Comparison of ENCODE assay signal across 2 cellular contexts in genomic region chr17:78330570-78331224, GRCh38.
TF ChIP-seq lines count a peak whose summit lies in the region.

No MANE protein-coding gene starts in this region.

TF ChIP-seq in K562, 482 proteins besides CTCF, POLR2A, EP300 and RAD21 (continues in another document):
- TF ChIP-seq BDP1 (IDR thresholded peaks at IDR 0.05; ENCODE audit: insufficient read depth, insufficient read length) (no peak), RFX5 (IDR thresholded peaks at IDR 0.05; ENCODE audit: low read depth, low read length) (no peak), HMG20B (CRISPR knock-in tag; IDR thresholded peaks at IDR 0.05) (no peak), RHOXF2B (CRISPR knock-in tag; conservative IDR thresholded peaks at IDR 0.05) (no peak), MBD1 (CRISPR knock-in tag; IDR thresholded peaks at IDR 0.05) (no peak), ETS2 (tag; IDR thresholded peaks at IDR 0.05; ENCODE audit: borderline replicate concordance, poor library complexity, severe bottlenecking) (no peak), SMAD3 (CRISPR knock-in tag; conservative IDR thresholded peaks at IDR 0.05) (no peak), ZNF592 (IDR thresholded peaks at IDR 0.05) (no peak), TFAM (CRISPR knock-in tag; conservative IDR thresholded peaks at IDR 0.05) (no peak), CAMTA2 (CRISPR knock-in tag; conservative IDR thresholded peaks at IDR 0.05) (no peak), RNF2 (IDR thresholded peaks at IDR 0.05) (no peak), YBX1 (IDR thresholded peaks at IDR 0.05) (no peak), KDM5B (IDR thresholded peaks at IDR 0.05; ENCODE audit: insufficient replicate concordance, low read depth, low read length) (no peak), SMARCA5 (IDR thresholded peaks at IDR 0.05) (peak; percentile 93), CHD2 (IDR thresholded peaks at IDR 0.05; ENCODE audit: low read depth, low read length) (no peak), SAP30 (IDR thresholded peaks at IDR 0.05; ENCODE audit: borderline replicate concordance, insufficient read depth, low read depth, low read length, poor library complexity, severe bottlenecking) (no peak), CBX8 (IDR thresholded peaks at IDR 0.05; ENCODE audit: borderline replicate concordance, extremely low read depth, low read depth, low read length, poor library complexity, severe bottlenecking) (no peak), ZNF445 (CRISPR knock-in tag; IDR thresholded peaks at IDR 0.05; ENCODE audit: low read depth) (no peak), ETV5 (CRISPR knock-in tag; IDR thresholded peaks at IDR 0.05; ENCODE audit: low read depth) (no peak), RBM25 (IDR thresholded peaks at IDR 0.05; ENCODE audit: low read depth, low read length, severe bottlenecking) (peak; percentile 94), PTBP1 (IDR thresholded peaks at IDR 0.05; ENCODE audit: low read depth, low read length) (peak; percentile 84; the same call in 1 of the 2 replicates), CBX1 (IDR thresholded peaks at IDR 0.05; ENCODE audit: low read depth) (peak; percentile 91; the same call in 1 of the 2 replicates), RBM14 (IDR thresholded peaks at IDR 0.05; ENCODE audit: borderline replicate concordance, insufficient read depth, low read depth, low read length) (no peak), ZNF41 (CRISPR knock-in tag; conservative IDR thresholded peaks at IDR 0.05) (no peak), JUNB (CRISPR knock-in tag; conservative IDR thresholded peaks at IDR 0.05) (no peak), MITF (IDR thresholded peaks at IDR 0.05) (no peak)
- TF ChIP-seq, protein P1, sequence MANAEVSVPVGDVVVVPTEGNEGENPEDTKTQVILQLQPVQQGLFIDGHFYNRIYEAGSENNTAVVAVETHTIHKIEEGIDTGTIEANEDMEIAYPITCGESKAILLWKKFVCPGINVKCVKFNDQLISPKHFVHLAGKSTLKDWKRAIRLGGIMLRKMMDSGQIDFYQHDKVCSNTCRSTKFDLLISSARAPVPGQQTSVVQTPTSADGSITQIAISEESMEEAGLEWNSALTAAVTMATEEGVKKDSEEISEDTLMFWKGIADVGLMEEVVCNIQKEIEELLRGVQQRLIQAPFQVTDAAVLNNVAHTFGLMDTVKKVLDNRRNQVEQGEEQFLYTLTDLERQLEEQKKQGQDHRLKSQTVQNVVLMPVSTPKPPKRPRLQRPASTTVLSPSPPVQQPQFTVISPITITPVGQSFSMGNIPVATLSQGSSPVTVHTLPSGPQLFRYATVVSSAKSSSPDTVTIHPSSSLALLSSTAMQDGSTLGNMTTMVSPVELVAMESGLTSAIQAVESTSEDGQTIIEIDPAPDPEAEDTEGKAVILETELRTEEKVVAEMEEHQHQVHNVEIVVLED (CRISPR knock-in tag; IDR thresholded peaks at IDR 0.05), result no peak

TF ChIP-seq in HepG2, 621 proteins besides CTCF, POLR2A, EP300 and RAD21 (continues in another document):
- TF ChIP-seq SPEN (CRISPR knock-in tag; IDR thresholded peaks at IDR 0.05; ENCODE audit: low read depth) (no peak), NFIC (IDR thresholded peaks at IDR 0.05; ENCODE audit: low read length) (no peak), KLF12 (CRISPR knock-in tag; IDR thresholded peaks at IDR 0.05; ENCODE audit: borderline replicate concordance) (no peak), FOXA1 (IDR thresholded peaks at IDR 0.05) (no peak), FOXA1 (CRISPR knock-in tag; IDR thresholded peaks at IDR 0.05) (peak; percentile 41; the same call in 1 of the 2 replicates), ZNF414 (CRISPR knock-in tag; IDR thresholded peaks at IDR 0.05) (no peak), NFKBIZ (CRISPR knock-in tag; IDR thresholded peaks at IDR 0.05) (no peak), TAF15 (IDR thresholded peaks at IDR 0.05; ENCODE audit: low read depth, low read length, poor library complexity, severe bottlenecking) (no peak), POGK (CRISPR knock-in tag; conservative IDR thresholded peaks at IDR 0.05) (no peak), ZNF607 (CRISPR knock-in tag; IDR thresholded peaks at IDR 0.05; ENCODE audit: borderline replicate concordance) (0 out of 2 replicates have a peak, but pooled peaks have one; percentile 39), IRF2 (CRISPR knock-in tag; IDR thresholded peaks at IDR 0.05) (no peak), ZNF33A (CRISPR knock-in tag; IDR thresholded peaks at IDR 0.05; ENCODE audit: borderline replicate concordance) (no peak), CENPT (CRISPR knock-in tag; IDR thresholded peaks at IDR 0.05; ENCODE audit: low read depth) (no peak), ZNF546 (CRISPR knock-in tag; conservative IDR thresholded peaks at IDR 0.05) (no peak), PAWR (CRISPR knock-in tag; IDR thresholded peaks at IDR 0.05; ENCODE audit: borderline replicate concordance) (no peak), TFE3 (CRISPR knock-in tag; IDR thresholded peaks at IDR 0.05) (no peak), HNF1B (CRISPR knock-in tag; IDR thresholded peaks at IDR 0.05) (0 out of 2 replicates have a peak, but pooled peaks have one; percentile 29), ZSCAN25 (CRISPR knock-in tag; IDR thresholded peaks at IDR 0.05) (no peak), ZNF878 (CRISPR knock-in tag; IDR thresholded peaks at IDR 0.05) (no peak), EZH2 (conservative IDR thresholded peaks at IDR 0.05; ENCODE audit: low read depth, low read length) (peak; percentile 57; the same call in 1 of the 2 replicates), ZFP37 (CRISPR knock-in tag; IDR thresholded peaks at IDR 0.05; ENCODE audit: borderline replicate concordance) (no peak), PLSCR1 (CRISPR knock-in tag; IDR thresholded peaks at IDR 0.05; ENCODE audit: borderline replicate concordance) (no peak), PRPF4 (IDR thresholded peaks at IDR 0.05; ENCODE audit: low read depth, low read length, poor library complexity, severe bottlenecking) (no peak), KDM1A (CRISPR knock-in tag; IDR thresholded peaks at IDR 0.05) (0 out of 2 replicates have a peak, but pooled peaks have one; percentile 24), ZNF225 (CRISPR knock-in tag; IDR thresholded peaks at IDR 0.05) (no peak), ZNF576 (CRISPR knock-in tag; IDR thresholded peaks at IDR 0.05) (no peak), WIZ (CRISPR knock-in tag; IDR thresholded peaks at IDR 0.05) (no peak), MED13 (CRISPR knock-in tag; IDR thresholded peaks at IDR 0.05) (no peak), MNT (IDR thresholded peaks at IDR 0.05) (0 out of 2 replicates have a peak, but pooled peaks have one; percentile 10), FLYWCH1 (CRISPR knock-in tag; IDR thresholded peaks at IDR 0.05) (no peak), FOSL2 (CRISPR knock-in tag; IDR thresholded peaks at IDR 0.05) (0 out of 2 replicates have a peak, but pooled peaks have one; percentile 14), ZNF367 (CRISPR knock-in tag; IDR thresholded peaks at IDR 0.05; ENCODE audit: borderline replicate concordance) (no peak), CCAR2 (optimal IDR thresholded peaks at IDR 0.05; ENCODE audit: low read depth, low read length) (no peak), KLF16 (CRISPR knock-in tag; IDR thresholded peaks at IDR 0.05) (no peak)
- TF ChIP-seq, protein P2, sequence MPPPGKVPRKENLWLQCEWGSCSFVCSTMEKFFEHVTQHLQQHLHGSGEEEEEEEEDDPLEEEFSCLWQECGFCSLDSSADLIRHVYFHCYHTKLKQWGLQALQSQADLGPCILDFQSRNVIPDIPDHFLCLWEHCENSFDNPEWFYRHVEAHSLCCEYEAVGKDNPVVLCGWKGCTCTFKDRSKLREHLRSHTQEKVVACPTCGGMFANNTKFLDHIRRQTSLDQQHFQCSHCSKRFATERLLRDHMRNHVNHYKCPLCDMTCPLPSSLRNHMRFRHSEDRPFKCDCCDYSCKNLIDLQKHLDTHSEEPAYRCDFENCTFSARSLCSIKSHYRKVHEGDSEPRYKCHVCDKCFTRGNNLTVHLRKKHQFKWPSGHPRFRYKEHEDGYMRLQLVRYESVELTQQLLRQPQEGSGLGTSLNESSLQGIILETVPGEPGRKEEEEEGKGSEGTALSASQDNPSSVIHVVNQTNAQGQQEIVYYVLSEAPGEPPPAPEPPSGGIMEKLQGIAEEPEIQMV (CRISPR knock-in tag; IDR thresholded peaks at IDR 0.05; ENCODE audit: low read depth), result no peak
- TF ChIP-seq, protein P3, sequence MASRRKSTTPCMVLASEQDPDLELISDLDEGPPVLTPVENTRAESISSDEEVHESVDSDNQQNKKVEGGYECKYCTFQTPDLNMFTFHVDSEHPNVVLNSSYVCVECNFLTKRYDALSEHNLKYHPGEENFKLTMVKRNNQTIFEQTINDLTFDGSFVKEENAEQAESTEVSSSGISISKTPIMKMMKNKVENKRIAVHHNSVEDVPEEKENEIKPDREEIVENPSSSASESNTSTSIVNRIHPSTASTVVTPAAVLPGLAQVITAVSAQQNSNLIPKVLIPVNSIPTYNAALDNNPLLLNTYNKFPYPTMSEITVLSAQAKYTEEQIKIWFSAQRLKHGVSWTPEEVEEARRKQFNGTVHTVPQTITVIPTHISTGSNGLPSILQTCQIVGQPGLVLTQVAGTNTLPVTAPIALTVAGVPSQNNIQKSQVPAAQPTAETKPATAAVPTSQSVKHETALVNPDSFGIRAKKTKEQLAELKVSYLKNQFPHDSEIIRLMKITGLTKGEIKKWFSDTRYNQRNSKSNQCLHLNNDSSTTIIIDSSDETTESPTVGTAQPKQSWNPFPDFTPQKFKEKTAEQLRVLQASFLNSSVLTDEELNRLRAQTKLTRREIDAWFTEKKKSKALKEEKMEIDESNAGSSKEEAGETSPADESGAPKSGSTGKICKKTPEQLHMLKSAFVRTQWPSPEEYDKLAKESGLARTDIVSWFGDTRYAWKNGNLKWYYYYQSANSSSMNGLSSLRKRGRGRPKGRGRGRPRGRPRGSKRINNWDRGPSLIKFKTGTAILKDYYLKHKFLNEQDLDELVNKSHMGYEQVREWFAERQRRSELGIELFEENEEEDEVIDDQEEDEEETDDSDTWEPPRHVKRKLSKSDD (CRISPR knock-in tag; IDR thresholded peaks at IDR 0.05; ENCODE audit: low read depth), result no peak
